Comparison of ENCODE assay signal across 28 cellular contexts in genomic region chr11:116281173-116282160, GRCh38.
DNase-seq lines count a peak whose midpoint lies in the region; FAIRE-seq and TF ChIP-seq lines count a peak whose summit lies in the region.
"Had no signal": no experiment of that assay in that cellular context is flagged by ENCODE, and none has a peak within 500 bp of the region (broad histone marks: within the 10 kb centered on the region; RNA-seq: fewer than 3 reads in every experiment).

No MANE protein-coding gene starts in this region.

- H3K9ac ChIP-seq in H1 (replicated peaks in 1 of 4; ENCODE audit: extremely low read depth in 1 of 4, low read depth in 3 of 4, low read length in 3 of 4) (no peak overlapping the region), neural progenitor cell (no peak overlapping the region)

- H4K20me1 ChIP-seq in H1 (replicated peaks in 1 of 2; ENCODE audit: control insufficient read depth in 1 of 2, insufficient read depth in 2 of 2, low read length in 2 of 2), result peaks cover 0 to 3% of the 10 kb centered on the region in 2 experiments
- no peaks in the 10 kb centered on the region for H4K20me1 ChIP-seq in neural progenitor cell (ENCODE audit: low read depth)

- no peak overlapping the region for H2BK20ac ChIP-seq in H1 (ENCODE audit: low read length)

- no peak overlapping the region for H2BK15ac ChIP-seq in H1 (ENCODE audit: low read length)

- H2AK5ac ChIP-seq in H1 (ENCODE audit: low read depth, low read length), result no peak overlapping the region

- peak; percentile 41 to 53 (median 42) for TF ChIP-seq CTCF in H1 (IDR thresholded peaks at IDR 0.05; ENCODE audit: control extremely low read depth in 1 of 3, insufficient read depth in 1 of 3, low read depth in 1 of 3, low read length in 3 of 3)
- TF ChIP-seq CTCF in neural progenitor cell (IDR thresholded peaks at IDR 0.05), result peak; percentile 45
- TF ChIP-seq CTCF in esophagus squamous epithelium (IDR thresholded peaks at IDR 0.05), result no peak

- no peak overlapping the region for H3K14ac ChIP-seq in H1 (ENCODE audit: insufficient read length)

- H3K4me1 ChIP-seq in H1 (replicated peaks in 1 of 4; ENCODE audit: control insufficient read depth in 3 of 4, insufficient read depth in 4 of 4, low read length in 3 of 4), result no peaks in the 10 kb centered on the region
- no peaks in the 10 kb centered on the region for H3K4me1 ChIP-seq in neural progenitor cell
- H3K4me1 ChIP-seq in esophagus squamous epithelium, result peaks cover 0 to 4% (median 3%) of the 10 kb centered on the region in 3 donors
- H3K4me1 ChIP-seq: SJSA1 had no signal

- no peak overlapping the region for H3K4me2 ChIP-seq in H1 (ENCODE audit: insufficient read depth in 1 of 2, low read depth in 2 of 2, low read length in 2 of 2)
- H3K4me2 ChIP-seq in neural progenitor cell, result no peak overlapping the region

- H3K36me3 ChIP-seq in H1 (ENCODE audit: control insufficient read depth in 2 of 4, insufficient read depth in 4 of 4, low read length in 3 of 4) (no peaks in the 10 kb centered on the region), neural progenitor cell (no peaks in the 10 kb centered on the region), esophagus squamous epithelium (no peaks in the 10 kb centered on the region)
- H3K36me3 ChIP-seq: neutrophil, SJSA1, stomach had no signal

- no peak overlapping the region for H3K23ac ChIP-seq in H1 (ENCODE audit: insufficient read length)

- peak; percentile 44 to 50 for TF ChIP-seq RAD21 in H1 (IDR thresholded peaks at IDR 0.05 in 1 of 2, conservative IDR thresholded peaks at IDR 0.05 in 1 of 2; ENCODE audit: low read depth in 2 of 2, low read length in 2 of 2)

- H2BK12ac ChIP-seq in H1 (ENCODE audit: low read depth, low read length), result no peak overlapping the region

- TF ChIP-seq POLR2A in H1 (IDR thresholded peaks at IDR 0.05; ENCODE audit: control extremely low read depth in 1 of 2, low read depth in 2 of 2, low read length in 2 of 2) (no peak), esophagus squamous epithelium (IDR thresholded peaks at IDR 0.05) (no peak)

- no peaks in the 10 kb centered on the region for H3K9me3 Mint-ChIP-seq in neural progenitor cell
- H3K9me3 Mint-ChIP-seq: immature natural killer cell had no signal

- H3K9me3 ChIP-seq in H1 (ENCODE audit: insufficient read depth in 2 of 2, low read depth in 1 of 2, low read length in 1 of 2) (no peaks in the 10 kb centered on the region), neural progenitor cell (ENCODE audit: low read depth) (no peaks in the 10 kb centered on the region), esophagus squamous epithelium (no peaks in the 10 kb centered on the region)
- H3K9me3 ChIP-seq: neutrophil, SJSA1, stomach had no signal

- FAIRE-seq in H1 (lab: Jason Lieb, UNC), result no peak
- FAIRE-seq: D721Med, GM12892, urothelium cell line had no signal

- H3K27me3 ChIP-seq in H1 (replicated peaks in 1 of 4; ENCODE audit: control insufficient read depth in 3 of 4, extremely low read depth in 1 of 4, insufficient read depth in 3 of 4, low read length in 3 of 4) (no peaks in the 10 kb centered on the region), neural progenitor cell (no peaks in the 10 kb centered on the region), esophagus squamous epithelium (peaks cover 0 to 9% (median 0%) of the 10 kb centered on the region in 4 donors)
- H3K27me3 ChIP-seq: neutrophil, SJSA1 had no signal

- no peak overlapping the region for H3K18ac ChIP-seq in H1 (ENCODE audit: extremely low read depth, low read length)

- 85% methylated on average over 12 of the region's 13 CpGs; no CpG with 5 or more reads in 1 of the 2 experiments for WGBS in H1 (ENCODE audit: extremely low coverage in 1 of 2, insufficient coverage in 1 of 2, insufficient read length in 1 of 2, insufficient replicate concordance in 2 of 2, low coverage in 1 of 2, low lambda C conversion rate in 2 of 2, missing lambda C conversion rate in 1 of 2), 2 experiments
- WGBS in esophagus squamous epithelium, 2 donors, result 77 to 86% methylated on average over 11 to 13 of the region's 13 CpGs

- H4K5ac ChIP-seq in H1 (ENCODE audit: insufficient read length, low read depth, low read length), result no peak overlapping the region

- no peaks in the 10 kb centered on the region for H3K79me1 ChIP-seq in H1 (ENCODE audit: low read depth, low read length)

- no peak overlapping the region for H2AFZ ChIP-seq in H1 (ENCODE audit: low read length)
- H2AFZ ChIP-seq in neural progenitor cell (replicated peaks), result no peak overlapping the region

- H3K4me3 Mint-ChIP-seq in neural progenitor cell, result no peak overlapping the region
- H3K4me3 Mint-ChIP-seq: immature natural killer cell had no signal

- intact Hi-C loops in esophagus squamous epithelium (cut with DNase I), result no loop called here

- no peaks in the 10 kb centered on the region for H3K36me3 Mint-ChIP-seq in neural progenitor cell
- H3K36me3 Mint-ChIP-seq: immature natural killer cell had no signal

- no peak overlapping the region for H3K27ac Mint-ChIP-seq in neural progenitor cell
- H3K27ac Mint-ChIP-seq: immature natural killer cell had no signal

- H4K91ac ChIP-seq in H1 (replicated peaks; ENCODE audit: insufficient read length, low read length), result no peak overlapping the region

- H3K27ac ChIP-seq in H1 (ENCODE audit: low read depth, low read length) (no peak overlapping the region), neural progenitor cell (no peak overlapping the region), esophagus squamous epithelium (no peak overlapping the region)
- H3K27ac ChIP-seq: 22Rv1, neutrophil, SJSA1, stomach had no signal

- H2BK5ac ChIP-seq in H1 (ENCODE audit: low read depth, low read length), result no peak overlapping the region

- peaks cover 36% of the 10 kb centered on the region for H3K4me1 Mint-ChIP-seq in neural progenitor cell
- H3K4me1 Mint-ChIP-seq: immature natural killer cell had no signal

- CTCF ChIA-PET in H1 (lab: Charles Lee; ENCODE audit: partially characterized antibody), result interaction anchor here (0.6 to 2.9 kb wide), 50 partner anchors 10 to 817 kb away, joined by 3 to 30 read pairs (median 4); no protein-coding TSS in a partner anchor

- H3K56ac ChIP-seq in H1 (replicated peaks; ENCODE audit: insufficient read length, low read depth, low read length), result no peak overlapping the region

- no peaks in the 10 kb centered on the region for H3K27me3 Mint-ChIP-seq in neural progenitor cell (ENCODE audit: insufficient read depth, low read depth)

- TF ChIP-seq EP300 in H1 (IDR thresholded peaks at IDR 0.05; ENCODE audit: borderline replicate concordance in 1 of 2, low read depth in 2 of 2, low read length in 2 of 2), result no peak

- DNase-seq in DMS 273 (lab: John Stamatoyannopoulos, UW; ENCODE audit: unreplicated experiment) (peak; percentile 3), DMS 273 treated with DMSO at 0.1 percent for 48 hours (lab: John Stamatoyannopoulos, UW) (no peak), NCI-H69 (lab: John Stamatoyannopoulos, UW) (peak; percentile 20), H1 (ENCODE audit: low read depth in 1 of 2, low spot score in 2 of 2) (no peak), neural progenitor cell (ENCODE audit: low spot score) (no peak), mucosa of gallbladder (ENCODE audit: low spot score) (no peak), esophagus squamous epithelium (lab: John Stamatoyannopoulos, UW) (no peak), OCI-M2 (lab: John Stamatoyannopoulos, UW; ENCODE audit: unreplicated experiment) (no peak)
- DNase-seq: activated CD4-positive, alpha-beta T cell treated with anti-CD3 and anti-CD28 coated beads, Interleukin-2, amount 50 U/mL, for 4 hours; activated naive CD4-positive, alpha-beta T cell; central memory CD4-positive, alpha-beta T cell; foreskin melanocyte; HCEC 1CT; immature natural killer cell; left colon; mesenchymal stem cell; NCI-H1417; NCI-H2029; NCI-H524; RPMI8226; stimulated activated CD4-positive, alpha-beta T cell treated with anti-CD3 and anti-CD28 coated beads, Interleukin-4, amount 100 ng/mL, for 1 hour; stomach had no signal

- H3K4ac ChIP-seq in H1 (replicated peaks; ENCODE audit: insufficient read length, low read depth, low read length), result no peak overlapping the region

- H3K4me3 ChIP-seq in H1 (ENCODE audit: extremely low read depth in 1 of 4, insufficient read depth in 2 of 4, low read depth in 3 of 4, low read length in 4 of 4) (no peak overlapping the region), neural progenitor cell (no peak overlapping the region), esophagus squamous epithelium (no peak overlapping the region)
- H3K4me3 ChIP-seq: SJSA1, stomach had no signal

- no peaks in the 10 kb centered on the region for H3K23me2 ChIP-seq in H1 (ENCODE audit: low read depth, low read length)

- no peak overlapping the region for H2BK120ac ChIP-seq in H1 (replicated peaks; ENCODE audit: low read depth, low read length)

- POLR2A ChIA-PET in H1 (lab: Charles Lee; ENCODE audit: partially characterized antibody), result interaction anchor here (1.0 kb wide), 1 partner anchor 13 kb away, joined by 3 read pairs; no protein-coding TSS in a partner anchor

- H3K79me2 ChIP-seq in H1 (ENCODE audit: control insufficient read depth in 1 of 2, insufficient read depth in 2 of 2, low read length in 2 of 2), result no peaks in the 10 kb centered on the region
- H3K79me2 ChIP-seq in neural progenitor cell (ENCODE audit: low read depth), result no peaks in the 10 kb centered on the region

- no peak overlapping the region for H4K8ac ChIP-seq in H1 (ENCODE audit: extremely low read depth, insufficient read depth, low read length)

- H3F3A ChIP-seq in neural progenitor cell (ENCODE audit: low read depth), result no peaks in the 10 kb centered on the region

TF ChIP-seq in H1, 55 proteins besides CTCF, POLR2A, EP300 and RAD21:
- no peak for TF ChIP-seq E2F6 (IDR thresholded peaks at IDR 0.05)
- TF ChIP-seq RFX5 (IDR thresholded peaks at IDR 0.05; ENCODE audit: borderline replicate concordance, low read depth, low read length), result peak; percentile 71; the same call in 1 of the 2 replicates
TF ChIP-seq in H1: peak in this region for 1.

Comparison
In these comparisons a context has a peak if more than half of its experiments do, and no peak if none do; other contexts are left out.
1. DNase-seq: peak in DMS 273 (single experiment) and NCI-H69 (single experiment); none in DMS 273 treated with DMSO at 0.1 percent for 48 hours (single experiment), H1 (0 of 2), neural progenitor cell (single experiment), mucosa of gallbladder (single experiment), esophagus squamous epithelium (single experiment) and OCI-M2 (single experiment).
2. CTCF ChIP-seq: peak in H1 (3 of 3) and neural progenitor cell (single experiment); none in esophagus squamous epithelium (0 of 6).